In genomic region chr14:78788467-78789360, GRCh38 we compare ENCODE assay signal across 20 cellular contexts.
"Had no signal": no experiment of that assay in that cellular context is flagged by ENCODE, and none has a peak within 500 bp of the region (broad histone marks: within the 10 kb centered on the region; RNA-seq: fewer than 3 reads in every experiment).

No MANE protein-coding gene starts in this region.

- H3K27ac ChIP-seq: body of pancreas, heart right ventricle, left lung, tibial artery had no signal

- H3K36me3 ChIP-seq: heart right ventricle, left lung, tibial artery had no signal

- H3K4me3 ChIP-seq: body of pancreas, dorsolateral prefrontal cortex, heart right ventricle, left lung, tibial artery had no signal

- DNase-seq: activated CD4-positive, alpha-beta memory T cell treated with anti-CD3 and anti-CD28 coated beads, Interleukin-2, amount 10 ng/mL, durations not matched to agents 7 days and 5 days; activated CD4-positive, alpha-beta T cell treated with anti-CD3 and anti-CD28 coated beads for 48 hours; activated CD4-positive, CD25-positive, alpha-beta regulatory T cell; activated CD8-positive, alpha-beta memory T cell treated with anti-CD3 and anti-CD28 coated beads, Interleukin-2, amount 10 ng/mL, durations not matched to agents 7 days and 5 days; activated naive CD4-positive, alpha-beta T cell; activated naive CD8-positive, alpha-beta T cell treated with anti-CD3 and anti-CD28 coated beads, Interleukin-2, amount 10 ng/mL, durations not matched to agents 7 days and 5 days; amygdala; body of pancreas; central memory CD4-positive, alpha-beta T cell; dorsolateral prefrontal cortex; erythroblast; heart right ventricle; left lung; occipital lobe; stimulated activated CD4-positive, alpha-beta T cell treated with anti-CD3 and anti-CD28 coated beads, Interleukin-12 subunit alpha, Interleukin-12 subunit beta, amount 100 ng/mL, for 4 hours; stimulated activated CD4-positive, alpha-beta T cell treated with anti-CD3 and anti-CD28 coated beads, Interleukin-1b, Interleukin-23, amount 100 ng/mL, for 48 hours; stimulated activated naive CD4-positive, alpha-beta T cell treated with Interleukin-2 at 50 U/mL for 16 hours; tibial artery had no signal

- H3K9me3 Mint-ChIP-seq: activated CD4-positive, alpha-beta memory T cell treated with anti-CD3 and anti-CD28 coated beads, Interleukin-2, amount 10 ng/mL, durations not matched to agents 7 days and 5 days; activated naive CD8-positive, alpha-beta T cell treated with anti-CD3 and anti-CD28 coated beads, Interleukin-2, amount 10 ng/mL, durations not matched to agents 7 days and 5 days had no signal

- H3K27me3 ChIP-seq: body of pancreas, dorsolateral prefrontal cortex, left lung had no signal

- ATAC-seq: activated CD8-positive, alpha-beta memory T cell treated with anti-CD3 and anti-CD28 coated beads, Interleukin-2, amount 10 ng/mL, durations not matched to agents 7 days and 5 days; activated T-helper 17 cell treated with anti-CD3 and anti-CD28 coated beads, Interleukin-2, amount 50 U/mL, for 72 hours; body of pancreas; heart right ventricle; left lung had no signal

- H3K9me3 ChIP-seq: body of pancreas, heart right ventricle, left lung, tibial artery had no signal

- H3K36me3 Mint-ChIP-seq: activated CD8-positive, alpha-beta memory T cell treated with anti-CD3 and anti-CD28 coated beads, Interleukin-2, amount 10 ng/mL, durations not matched to agents 7 days and 5 days; activated naive CD8-positive, alpha-beta T cell treated with anti-CD3 and anti-CD28 coated beads, Interleukin-2, amount 10 ng/mL, durations not matched to agents 7 days and 5 days had no signal

- H3K4me1 Mint-ChIP-seq: activated CD4-positive, alpha-beta memory T cell treated with anti-CD3 and anti-CD28 coated beads, Interleukin-2, amount 10 ng/mL, durations not matched to agents 7 days and 5 days; activated CD8-positive, alpha-beta memory T cell treated with anti-CD3 and anti-CD28 coated beads, Interleukin-2, amount 10 ng/mL, durations not matched to agents 7 days and 5 days; activated naive CD8-positive, alpha-beta T cell treated with anti-CD3 and anti-CD28 coated beads, Interleukin-2, amount 10 ng/mL, durations not matched to agents 7 days and 5 days; activated T-helper 17 cell treated with anti-CD3 and anti-CD28 coated beads, Interleukin-2, amount 50 U/mL, for 72 hours had no signal

- H3K4me3 Mint-ChIP-seq: activated CD4-positive, alpha-beta memory T cell treated with anti-CD3 and anti-CD28 coated beads, Interleukin-2, amount 10 ng/mL, durations not matched to agents 7 days and 5 days; activated CD8-positive, alpha-beta memory T cell treated with anti-CD3 and anti-CD28 coated beads, Interleukin-2, amount 10 ng/mL, durations not matched to agents 7 days and 5 days; activated naive CD8-positive, alpha-beta T cell treated with anti-CD3 and anti-CD28 coated beads, Interleukin-2, amount 10 ng/mL, durations not matched to agents 7 days and 5 days; activated T-helper 17 cell treated with anti-CD3 and anti-CD28 coated beads, Interleukin-2, amount 50 U/mL, for 72 hours had no signal

- H3K27me3 Mint-ChIP-seq: activated CD4-positive, alpha-beta memory T cell treated with anti-CD3 and anti-CD28 coated beads, Interleukin-2, amount 10 ng/mL, durations not matched to agents 7 days and 5 days; activated CD8-positive, alpha-beta memory T cell treated with anti-CD3 and anti-CD28 coated beads, Interleukin-2, amount 10 ng/mL, durations not matched to agents 7 days and 5 days; activated naive CD8-positive, alpha-beta T cell treated with anti-CD3 and anti-CD28 coated beads, Interleukin-2, amount 10 ng/mL, durations not matched to agents 7 days and 5 days had no signal

- H3K27ac Mint-ChIP-seq: activated CD4-positive, alpha-beta memory T cell treated with anti-CD3 and anti-CD28 coated beads, Interleukin-2, amount 10 ng/mL, durations not matched to agents 7 days and 5 days; activated CD8-positive, alpha-beta memory T cell treated with anti-CD3 and anti-CD28 coated beads, Interleukin-2, amount 10 ng/mL, durations not matched to agents 7 days and 5 days; activated naive CD8-positive, alpha-beta T cell treated with anti-CD3 and anti-CD28 coated beads, Interleukin-2, amount 10 ng/mL, durations not matched to agents 7 days and 5 days; activated T-helper 17 cell treated with anti-CD3 and anti-CD28 coated beads, Interleukin-2, amount 50 U/mL, for 72 hours; progenitor cell of endocrine pancreas had no signal

- H3K4me1 ChIP-seq: body of pancreas, heart right ventricle, left lung had no signal
